Comparison of ENCODE assay signal across 19 cellular contexts in genomic region chr3:21041621-21042020, GRCh38.
"Had no signal": no experiment of that assay in that cellular context is flagged by ENCODE, and none has a peak within 500 bp of the region (broad histone marks: within the 10 kb centered on the region; RNA-seq: fewer than 3 reads in every experiment).

No MANE protein-coding gene starts in this region.

- H3K27me3 ChIP-seq: esophagus squamous epithelium, spleen, transverse colon had no signal

- H3K4me1 Mint-ChIP-seq: activated CD8-positive, alpha-beta memory T cell treated with anti-CD3 and anti-CD28 coated beads, Interleukin-2, amount 10 ng/mL, durations not matched to agents 7 days and 5 days; immature natural killer cell; naive thymus-derived CD4-positive, alpha-beta T cell; stimulated activated naive B cell treated with anti-CD40 and anti-IgM and Interleukin-4, amounts not matched to agents 10 μg/mL and 1 μg/mL and 100 μg/mL, for 72 hours had no signal

- ATAC-seq: activated CD8-positive, alpha-beta memory T cell treated with anti-CD3 and anti-CD28 coated beads, Interleukin-2, amount 10 ng/mL, durations not matched to agents 7 days and 5 days; activated T-cell treated with anti-CD3 and anti-CD28 coated beads, Interleukin-2, amount 50 U/mL, for 4 hours; left cardiac atrium; naive thymus-derived CD4-positive, alpha-beta T cell; right cardiac atrium; stimulated activated naive B cell treated with anti-CD40 and anti-IgM and Interleukin-4, amounts not matched to agents 10 μg/mL and 1 μg/mL and 100 μg/mL, for 72 hours had no signal

- H3K9me3 ChIP-seq: esophagus squamous epithelium had no signal

- H3K27ac Mint-ChIP-seq: activated CD8-positive, alpha-beta memory T cell treated with anti-CD3 and anti-CD28 coated beads, Interleukin-2, amount 10 ng/mL, durations not matched to agents 7 days and 5 days; activated naive CD8-positive, alpha-beta T cell; immature natural killer cell; naive thymus-derived CD4-positive, alpha-beta T cell; stimulated activated naive B cell treated with anti-CD40 and anti-IgM and Interleukin-4, amounts not matched to agents 10 μg/mL and 1 μg/mL and 100 μg/mL, for 72 hours; T-helper 1 cell treated with Interleukin-12 subunit alpha and Interleukin-12 subunit beta and Interleukin-4 antibody, amounts not matched to agents 30 μg/mL and 1 μg/mL, for 36 hours had no signal

- H3K4me3 ChIP-seq: esophagus squamous epithelium, lung, spleen, transverse colon had no signal

- H3K36me3 ChIP-seq: esophagus squamous epithelium, spleen, transverse colon had no signal

- H3K36me3 Mint-ChIP-seq: activated CD8-positive, alpha-beta memory T cell treated with anti-CD3 and anti-CD28 coated beads, Interleukin-2, amount 10 ng/mL, durations not matched to agents 7 days and 5 days; activated naive CD8-positive, alpha-beta T cell; immature natural killer cell; naive thymus-derived CD4-positive, alpha-beta T cell; stimulated activated naive B cell treated with anti-CD40 and anti-IgM and Interleukin-4, amounts not matched to agents 10 μg/mL and 1 μg/mL and 100 μg/mL, for 72 hours had no signal

- H3K4me3 Mint-ChIP-seq: activated CD8-positive, alpha-beta memory T cell treated with anti-CD3 and anti-CD28 coated beads, Interleukin-2, amount 10 ng/mL, durations not matched to agents 7 days and 5 days; activated naive CD8-positive, alpha-beta T cell; activated T-cell treated with anti-CD3 and anti-CD28 coated beads, Interleukin-2, amount 50 U/mL, for 4 hours; immature natural killer cell; naive thymus-derived CD4-positive, alpha-beta T cell; stimulated activated naive B cell treated with anti-CD40 and anti-IgM and Interleukin-4, amounts not matched to agents 10 μg/mL and 1 μg/mL and 100 μg/mL, for 72 hours; T-helper 1 cell treated with Interleukin-12 subunit alpha and Interleukin-12 subunit beta and Interleukin-4 antibody, amounts not matched to agents 30 μg/mL and 1 μg/mL, for 36 hours had no signal

- H3K9ac ChIP-seq: parathyroid adenoma had no signal

- DNase-seq: activated CD8-positive, alpha-beta memory T cell treated with anti-CD3 and anti-CD28 coated beads, Interleukin-2, amount 10 ng/mL, durations not matched to agents 7 days and 5 days; activated gamma-delta T cell; activated T-cell treated with anti-CD3 and anti-CD28 coated beads, Interleukin-2, amount 50 U/mL, for 4 hours; anterior cingulate cortex; esophagus squamous epithelium; glutamatergic neuron; immature natural killer cell; left cardiac atrium; naive thymus-derived CD4-positive, alpha-beta T cell; right cardiac atrium; spleen; stimulated activated CD4-positive, alpha-beta T cell treated with anti-CD3 and anti-CD28 coated beads, Interleukin-2, amount 100 ng/mL, for 24 hours; stimulated activated naive B cell treated with anti-CD40 and anti-IgM and Interleukin-4, amounts not matched to agents 10 μg/mL and 1 μg/mL and 100 μg/mL, for 72 hours; substantia nigra; transverse colon had no signal

- H3K27ac ChIP-seq: esophagus squamous epithelium, parathyroid adenoma, spleen, transverse colon had no signal

- H3K4me1 ChIP-seq: esophagus squamous epithelium, parathyroid adenoma, spleen, transverse colon had no signal

- H3K27me3 Mint-ChIP-seq: activated CD8-positive, alpha-beta memory T cell treated with anti-CD3 and anti-CD28 coated beads, Interleukin-2, amount 10 ng/mL, durations not matched to agents 7 days and 5 days; activated naive CD8-positive, alpha-beta T cell; naive thymus-derived CD4-positive, alpha-beta T cell; stimulated activated naive B cell treated with anti-CD40 and anti-IgM and Interleukin-4, amounts not matched to agents 10 μg/mL and 1 μg/mL and 100 μg/mL, for 72 hours had no signal
